In genomic region chr17:42536048-42536371, GRCh38 we compare ENCODE assay signal across 8 cellular contexts. TPM values are rescaled to one million over a fixed set of nuclear protein-coding genes. Genes with fewer than 3 reads are reported as not detected.
A peak's percentile ranks its signal among the peaks of the same experiment; 100 is the strongest.
DNase-seq lines count a peak whose midpoint lies in the region; ATAC-seq and TF ChIP-seq lines count a peak whose summit lies in the region.

TSS of gene NAGLU (plus strand) at chr17:42536241. CDS start at chr17:42536273, 32 bp downstream.

- POLR2A ChIA-PET in AG04450 (lab: Yijun Ruan, JAX): interaction anchor here (0.5 to 2.2 kb wide), 11 partner anchors 9 to 485 kb away, joined by 3 to 17 read pairs (median 5); partner anchors contain the start of genes CAVIN1 and MLX

- peak; percentile 88 for ATAC-seq in GM18907 (IDR thresholded peaks at IDR 0.05; ENCODE audit: unreplicated experiment)
- peak; percentile 85 for ATAC-seq in HG03135 (IDR thresholded peaks at IDR 0.05; ENCODE audit: unreplicated experiment)

- H3K27ac ChIP-seq in AG04450 (ENCODE audit: low read depth, low read length) (peak within 1 kb of the TSS; percentile 70), caudate nucleus (ENCODE audit: low read depth, low read length) (peak within 1 kb of the TSS; percentile 99)

- H3K9me3 ChIP-seq in AG04450 (ENCODE audit: control insufficient read depth, insufficient read depth, low read length): no peaks in the 10 kb centered on the region; the same call in 1 of the 2 replicates

- no peak for TF ChIP-seq CTCF in AG04450 (IDR thresholded peaks at IDR 0.05; ENCODE audit: low read depth, low read length)

- CTCF ChIA-PET in AG04450 (lab: Charles Lee): interaction anchor here (1.0 to 1.8 kb wide), 3 partner anchors 18 to 314 kb away, joined by 3 to 6 read pairs (median 4); partner anchors contain the start of gene CAVIN1

- no peak for DNase-seq in AG04450 (ENCODE audit: low read depth, low spot score)
- peak; percentile 79 for DNase-seq in NCI-H2227 treated with DMSO at 0.1 percent for 48 hours (lab: John Stamatoyannopoulos, UW)
- DNase-seq in activated CD4-positive, CD25-positive, alpha-beta regulatory T cell (lab: John Stamatoyannopoulos, UW): peak; percentile 64 to 70 (median 68)
- peak; percentile 38 to 94 (median 89) for DNase-seq in caudate nucleus (lab: John Stamatoyannopoulos, UW)
- DNase-seq in islet precursor cell: peak; percentile 95
- peak; percentile 75 to 84 (median 80) for DNase-seq in stimulated activated CD4-positive, alpha-beta T cell treated with anti-CD3 and anti-CD28 coated beads, Interleukin-12 subunit alpha, Interleukin-12 subunit beta, amount 100 ng/mL, for 48 hours (ENCODE audit: low read depth in 2 of 3, low spot score in 1 of 3)

- peak within 1 kb of the TSS; percentile 69 for H3K4me3 ChIP-seq in AG04450 (ENCODE audit: low read depth, low read length)

- no peaks in the 10 kb centered on the region for H3K27me3 ChIP-seq in AG04450 (ENCODE audit: control insufficient read depth, insufficient read depth, low read length)

RNA-seq across cellular contexts. Expression of gene NAGLU, which starts in this region (rescaled TPM):
- 11.9 and 17.2 TPM in 2 replicates for polyA plus RNA-seq in AG04450 (2011; rRNA removed)
- 9.9 and 16.9 TPM in 2 replicates for polyA minus RNA-seq in AG04450 (2011; rRNA and poly(A)+ RNA removed)
